8 cellular contexts compared by ENCODE assay signal in the genomic region with DNA sequence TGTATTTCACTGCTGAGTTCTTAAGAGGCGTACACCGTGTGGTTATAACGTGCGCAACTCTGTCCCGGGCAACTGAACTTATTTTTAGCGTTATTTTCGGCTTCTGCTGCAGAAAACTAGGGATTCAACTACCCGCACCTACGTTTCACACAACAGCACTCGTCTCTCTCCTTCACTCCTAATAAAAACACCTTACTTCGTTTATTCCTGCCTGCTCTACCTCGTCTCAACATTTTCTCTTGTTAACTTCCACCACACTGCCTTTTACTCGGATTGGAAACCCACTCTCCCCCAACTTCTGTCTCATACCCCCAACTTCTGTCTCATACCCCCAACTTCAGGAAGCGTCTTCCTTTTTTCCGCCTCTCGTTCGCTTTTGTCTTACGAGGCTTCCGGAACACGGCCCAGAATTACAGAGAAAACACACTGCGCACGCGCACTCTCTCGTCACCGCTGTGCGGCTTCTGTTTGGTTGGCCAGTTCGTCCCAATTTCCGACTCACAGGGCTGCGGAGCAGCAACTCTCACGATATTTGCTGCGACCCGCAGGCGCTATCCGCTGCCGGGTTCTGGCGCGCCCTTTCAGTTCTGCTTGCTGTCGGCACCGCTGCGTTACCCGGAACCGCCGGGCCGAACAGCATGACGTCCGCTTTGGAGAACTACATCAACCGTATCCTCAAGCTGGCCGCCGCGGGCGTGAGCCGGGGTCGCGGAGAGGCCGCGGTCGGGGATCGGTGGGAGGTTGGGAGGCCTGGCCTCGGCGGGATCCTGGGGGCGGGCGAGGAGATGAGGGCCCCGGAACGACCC. TPM values are rescaled to one million over a fixed set of nuclear protein-coding genes. Genes with fewer than 3 reads are reported as not detected.
DNase-seq lines count a peak whose midpoint lies in the region; ATAC-seq and TF ChIP-seq lines count a peak whose summit lies in the region.

A gene (plus strand): TSS at position 579 of the 806 bp plus-strand sequence. CDS start 60 bp downstream, at position 639.

- H2AFZ ChIP-seq in KMS-11 (ENCODE audit: low read depth): peak within 1 kb of the TSS; percentile 57

- H3K4me1 ChIP-seq in KMS-11 (ENCODE audit: low read depth, poor library complexity, severe bottlenecking) (peaks cover 30% of the 10 kb centered on the region), Peyer's patch (peaks cover 0 to 21% (median 5%) of the 10 kb centered on the region in 4 donors), esophagus (ENCODE audit: control insufficient read depth in 2 of 2, insufficient read depth in 2 of 2, low read length in 1 of 2) (peaks cover 0 to 2% of the 10 kb centered on the region in 2 donors), mucosa of stomach (ENCODE audit: control insufficient read depth, insufficient read depth, low read length) (peaks cover 4% of the 10 kb centered on the region)

- no peaks in the 10 kb centered on the region for H3K27me3 ChIP-seq in KMS-11 (ENCODE audit: insufficient read depth, low read depth)
- no peaks in the 10 kb centered on the region for H3K27me3 ChIP-seq in Peyer's patch
- H3K27me3 ChIP-seq in esophagus (ENCODE audit: control insufficient read depth in 1 of 2, insufficient read depth in 2 of 2, low read length in 2 of 2): no peaks in the 10 kb centered on the region
- H3K27me3 ChIP-seq in mucosa of stomach (ENCODE audit: control insufficient read depth, insufficient read depth, low read length): no peaks in the 10 kb centered on the region

- H3K27ac ChIP-seq in KMS-11 (peak within 1 kb of the TSS; percentile 85), Peyer's patch (peak within 1 kb of the TSS; percentile 87 to 94 (median 87)), esophagus (ENCODE audit: low read depth in 2 of 2, low read length in 1 of 2) (peak within 1 kb of the TSS; percentile 95 to 100)

- peaks cover 9% of the 10 kb centered on the region; the same call in 1 of the 2 replicates for H3K36me3 ChIP-seq in KMS-11 (ENCODE audit: insufficient read depth)
- H3K36me3 ChIP-seq in Peyer's patch: peaks cover 0 to 12% (median 0%) of the 10 kb centered on the region in 3 donors
- H3K36me3 ChIP-seq in esophagus (ENCODE audit: control insufficient read depth in 2 of 2, insufficient read depth in 2 of 2, low read length in 1 of 2): peaks cover 0 to under 1% of the 10 kb centered on the region in 2 donors
- no peaks in the 10 kb centered on the region for H3K36me3 ChIP-seq in mucosa of stomach (ENCODE audit: control insufficient read depth, insufficient read depth, low read length)

- DNase-seq in DMS53 treated with DMSO at 0.1 percent for 48 hours (lab: John Stamatoyannopoulos, UW; ENCODE audit: unreplicated experiment): peak; percentile 98
- peak; percentile 92 to 99 (median 97) for DNase-seq in Peyer's patch
- DNase-seq in activated T-cell treated with anti-CD3 and anti-CD28 coated beads, Interleukin-2, amount 50 U/mL, for 48 hours: peak; percentile 94 to 97
- DNase-seq in stimulated activated CD8-positive, alpha-beta memory T cell treated with anti-CD3 and anti-CD28 coated beads, Interleukin-7, amount 100 ng/mL, for 1 hour (ENCODE audit: low read depth in 2 of 2): peak; percentile 95 to 96

- WGBS in esophagus, 2 donors: 0% methylated on average over 64 of the region's 64 CpGs

- H3K79me2 ChIP-seq in KMS-11 (ENCODE audit: insufficient read depth, low read depth): peaks cover 43% of the 10 kb centered on the region

- TF ChIP-seq CTCF in KMS-11 (conservative IDR thresholded peaks at IDR 0.05; ENCODE audit: low read depth, low read length) (no peak), Peyer's patch (IDR thresholded peaks at IDR 0.05) (no peak)

- H4K20me1 ChIP-seq in KMS-11 (ENCODE audit: insufficient read depth): no peaks in the 10 kb centered on the region

- TF ChIP-seq POLR2A in Peyer's patch (IDR thresholded peaks at IDR 0.05): peak; percentile 72 to 90

- ATAC-seq in GM21737 (IDR thresholded peaks at IDR 0.05; ENCODE audit: unreplicated experiment): peak; percentile 98

- H3K4me3 ChIP-seq in KMS-11 (IDR thresholded peaks at IDR 0.05; ENCODE audit: insufficient read depth, low read depth, low read length) (no peak within 1 kb of the TSS), Peyer's patch (peak within 1 kb of the TSS; percentile 69 to 84 (median 75)), esophagus (ENCODE audit: low read depth in 1 of 2, low read length in 2 of 2) (peak within 1 kb of the TSS; percentile 94 to 98), mucosa of stomach (ENCODE audit: low read length) (peak within 1 kb of the TSS; percentile 68)

- peak within 1 kb of the TSS; percentile 84 for H3K9ac ChIP-seq in KMS-11
- H3K9ac ChIP-seq in mucosa of stomach (ENCODE audit: low read length): peak within 1 kb of the TSS; percentile 93

- H3K9me3 ChIP-seq in Peyer's patch: no peaks in the 10 kb centered on the region
- H3K9me3 ChIP-seq in esophagus (ENCODE audit: control insufficient read depth in 2 of 2, insufficient read depth in 1 of 2, low read depth in 1 of 2, low read length in 1 of 2): no peaks in the 10 kb centered on the region
- H3K9me3 ChIP-seq in mucosa of stomach (ENCODE audit: control insufficient read depth, low read length): no peaks in the 10 kb centered on the region

- peak within 1 kb of the TSS; percentile 99 for H3K4me2 ChIP-seq in KMS-11

RNA-seq across cellular contexts. Expression of the gene that starts here (rescaled TPM):
- total RNA-seq in Peyer's patch: 10 to 100 TPM; 22.9 to 38.0 (median 29.4) TPM
- 10 to 100 TPM; 21.5 to 25.6 TPM for polyA plus RNA-seq in esophagus
